ENCODE assay signal across 1 cellular context in genomic region chr6:159044899-159045727, GRCh38.
TF ChIP-seq lines count a peak whose summit lies in the region.

A gene with protein sequence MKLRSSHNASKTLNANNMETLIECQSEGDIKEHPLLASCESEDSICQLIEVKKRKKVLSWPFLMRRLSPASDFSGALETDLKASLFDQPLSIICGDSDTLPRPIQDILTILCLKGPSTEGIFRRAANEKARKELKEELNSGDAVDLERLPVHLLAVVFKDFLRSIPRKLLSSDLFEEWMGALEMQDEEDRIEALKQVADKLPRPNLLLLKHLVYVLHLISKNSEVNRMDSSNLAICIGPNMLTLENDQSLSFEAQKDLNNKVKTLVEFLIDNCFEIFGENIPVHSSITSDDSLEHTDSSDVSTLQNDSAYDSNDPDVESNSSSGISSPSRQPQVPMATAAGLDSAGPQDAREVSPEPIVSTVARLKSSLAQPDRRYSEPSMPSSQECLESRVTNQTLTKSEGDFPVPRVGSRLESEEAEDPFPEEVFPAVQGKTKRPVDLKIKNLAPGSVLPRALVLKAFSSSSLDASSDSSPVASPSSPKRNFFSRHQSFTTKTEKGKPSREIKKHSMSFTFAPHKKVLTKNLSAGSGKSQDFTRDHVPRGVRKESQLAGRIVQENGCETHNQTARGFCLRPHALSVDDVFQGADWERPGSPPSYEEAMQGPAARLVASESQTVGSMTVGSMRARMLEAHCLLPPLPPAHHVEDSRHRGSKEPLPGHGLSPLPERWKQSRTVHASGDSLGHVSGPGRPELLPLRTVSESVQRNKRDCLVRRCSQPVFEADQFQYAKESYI (minus strand): TSS chr6:159044991. CDS start chr6:159044146, 845 bp downstream.

TF ChIP-seq in GM12878, 131 proteins besides CTCF, POLR2A, EP300 and RAD21 (continued from another document):
- 0 out of 2 replicates have a peak, but pooled peaks have one; percentile 42 for TF ChIP-seq RELB (IDR thresholded peaks at IDR 0.05; ENCODE audit: low read depth)
- peak; percentile 46 for TF ChIP-seq MXI1 (IDR thresholded peaks at IDR 0.05; ENCODE audit: low read depth, low read length)
- TF ChIP-seq IKZF2 (IDR thresholded peaks at IDR 0.05) = peak in 1 of 2 experiments; percentile 27; a peak in 1 of 4 replicates
- TF ChIP-seq RUNX3 (IDR thresholded peaks at IDR 0.05; ENCODE audit: low read length) = peak; percentile 4; the same call in 1 of the 2 replicates
- peak; percentile 64 for TF ChIP-seq GABPA (IDR thresholded peaks at IDR 0.05; ENCODE audit: low read depth)
- no peak for TF ChIP-seq SMC3 (IDR thresholded peaks at IDR 0.05; ENCODE audit: borderline replicate concordance, low read length)
- no peak for TF ChIP-seq BRCA1 (IDR thresholded peaks at IDR 0.05; ENCODE audit: low read depth, low read length)
- TF ChIP-seq, protein P1, sequence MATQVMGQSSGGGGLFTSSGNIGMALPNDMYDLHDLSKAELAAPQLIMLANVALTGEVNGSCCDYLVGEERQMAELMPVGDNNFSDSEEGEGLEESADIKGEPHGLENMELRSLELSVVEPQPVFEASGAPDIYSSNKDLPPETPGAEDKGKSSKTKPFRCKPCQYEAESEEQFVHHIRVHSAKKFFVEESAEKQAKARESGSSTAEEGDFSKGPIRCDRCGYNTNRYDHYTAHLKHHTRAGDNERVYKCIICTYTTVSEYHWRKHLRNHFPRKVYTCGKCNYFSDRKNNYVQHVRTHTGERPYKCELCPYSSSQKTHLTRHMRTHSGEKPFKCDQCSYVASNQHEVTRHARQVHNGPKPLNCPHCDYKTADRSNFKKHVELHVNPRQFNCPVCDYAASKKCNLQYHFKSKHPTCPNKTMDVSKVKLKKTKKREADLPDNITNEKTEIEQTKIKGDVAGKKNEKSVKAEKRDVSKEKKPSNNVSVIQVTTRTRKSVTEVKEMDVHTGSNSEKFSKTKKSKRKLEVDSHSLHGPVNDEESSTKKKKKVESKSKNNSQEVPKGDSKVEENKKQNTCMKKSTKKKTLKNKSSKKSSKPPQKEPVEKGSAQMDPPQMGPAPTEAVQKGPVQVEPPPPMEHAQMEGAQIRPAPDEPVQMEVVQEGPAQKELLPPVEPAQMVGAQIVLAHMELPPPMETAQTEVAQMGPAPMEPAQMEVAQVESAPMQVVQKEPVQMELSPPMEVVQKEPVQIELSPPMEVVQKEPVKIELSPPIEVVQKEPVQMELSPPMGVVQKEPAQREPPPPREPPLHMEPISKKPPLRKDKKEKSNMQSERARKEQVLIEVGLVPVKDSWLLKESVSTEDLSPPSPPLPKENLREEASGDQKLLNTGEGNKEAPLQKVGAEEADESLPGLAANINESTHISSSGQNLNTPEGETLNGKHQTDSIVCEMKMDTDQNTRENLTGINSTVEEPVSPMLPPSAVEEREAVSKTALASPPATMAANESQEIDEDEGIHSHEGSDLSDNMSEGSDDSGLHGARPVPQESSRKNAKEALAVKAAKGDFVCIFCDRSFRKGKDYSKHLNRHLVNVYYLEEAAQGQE (IDR thresholded peaks at IDR 0.05; ENCODE audit: low read depth, low read length) = peak; percentile 53; the same call in 1 of the 2 replicates
- no peak for TF ChIP-seq MYB (IDR thresholded peaks at IDR 0.05; ENCODE audit: borderline replicate concordance, low read depth, low read length)
- no peak for TF ChIP-seq FOXM1 (IDR thresholded peaks at IDR 0.05; ENCODE audit: low read depth, low read length)
- TF ChIP-seq ZBED1 (IDR thresholded peaks at IDR 0.05; ENCODE audit: borderline replicate concordance) = peak; percentile 66; the same call in 1 of the 2 replicates
- peak; percentile 59; the same call in 1 of the 2 replicates for TF ChIP-seq IKZF1 (conservative IDR thresholded peaks at IDR 0.05)
- TF ChIP-seq PML (IDR thresholded peaks at IDR 0.05; ENCODE audit: low read length) = peak; percentile 63; the same call in 1 of the 2 replicates
- peak; percentile 99 for TF ChIP-seq ZNF384 (IDR thresholded peaks at IDR 0.05; ENCODE audit: borderline replicate concordance, low read depth, low read length)
- TF ChIP-seq MTA2 (IDR thresholded peaks at IDR 0.05; ENCODE audit: low read depth) = 0 out of 2 replicates have a peak, but pooled peaks have one; percentile 21
- TF ChIP-seq, protein P2, sequence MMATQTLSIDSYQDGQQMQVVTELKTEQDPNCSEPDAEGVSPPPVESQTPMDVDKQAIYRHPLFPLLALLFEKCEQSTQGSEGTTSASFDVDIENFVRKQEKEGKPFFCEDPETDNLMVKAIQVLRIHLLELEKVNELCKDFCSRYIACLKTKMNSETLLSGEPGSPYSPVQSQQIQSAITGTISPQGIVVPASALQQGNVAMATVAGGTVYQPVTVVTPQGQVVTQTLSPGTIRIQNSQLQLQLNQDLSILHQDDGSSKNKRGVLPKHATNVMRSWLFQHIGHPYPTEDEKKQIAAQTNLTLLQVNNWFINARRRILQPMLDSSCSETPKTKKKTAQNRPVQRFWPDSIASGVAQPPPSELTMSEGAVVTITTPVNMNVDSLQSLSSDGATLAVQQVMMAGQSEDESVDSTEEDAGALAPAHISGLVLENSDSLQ (IDR thresholded peaks at IDR 0.05) = peak; percentile 73
- TF ChIP-seq, protein P3, sequence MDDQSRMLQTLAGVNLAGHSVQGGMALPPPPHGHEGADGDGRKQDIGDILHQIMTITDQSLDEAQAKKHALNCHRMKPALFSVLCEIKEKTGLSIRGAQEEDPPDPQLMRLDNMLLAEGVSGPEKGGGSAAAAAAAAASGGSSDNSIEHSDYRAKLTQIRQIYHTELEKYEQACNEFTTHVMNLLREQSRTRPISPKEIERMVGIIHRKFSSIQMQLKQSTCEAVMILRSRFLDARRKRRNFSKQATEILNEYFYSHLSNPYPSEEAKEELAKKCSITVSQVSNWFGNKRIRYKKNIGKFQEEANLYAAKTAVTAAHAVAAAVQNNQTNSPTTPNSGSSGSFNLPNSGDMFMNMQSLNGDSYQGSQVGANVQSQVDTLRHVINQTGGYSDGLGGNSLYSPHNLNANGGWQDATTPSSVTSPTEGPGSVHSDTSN (IDR thresholded peaks at IDR 0.05; ENCODE audit: insufficient replicate concordance, low read depth, low read length) = peak; percentile 50
TF ChIP-seq in GM12878: peak in this region for 36.
